ENCODE assay signal across 8 cellular contexts in the genomic region with DNA sequence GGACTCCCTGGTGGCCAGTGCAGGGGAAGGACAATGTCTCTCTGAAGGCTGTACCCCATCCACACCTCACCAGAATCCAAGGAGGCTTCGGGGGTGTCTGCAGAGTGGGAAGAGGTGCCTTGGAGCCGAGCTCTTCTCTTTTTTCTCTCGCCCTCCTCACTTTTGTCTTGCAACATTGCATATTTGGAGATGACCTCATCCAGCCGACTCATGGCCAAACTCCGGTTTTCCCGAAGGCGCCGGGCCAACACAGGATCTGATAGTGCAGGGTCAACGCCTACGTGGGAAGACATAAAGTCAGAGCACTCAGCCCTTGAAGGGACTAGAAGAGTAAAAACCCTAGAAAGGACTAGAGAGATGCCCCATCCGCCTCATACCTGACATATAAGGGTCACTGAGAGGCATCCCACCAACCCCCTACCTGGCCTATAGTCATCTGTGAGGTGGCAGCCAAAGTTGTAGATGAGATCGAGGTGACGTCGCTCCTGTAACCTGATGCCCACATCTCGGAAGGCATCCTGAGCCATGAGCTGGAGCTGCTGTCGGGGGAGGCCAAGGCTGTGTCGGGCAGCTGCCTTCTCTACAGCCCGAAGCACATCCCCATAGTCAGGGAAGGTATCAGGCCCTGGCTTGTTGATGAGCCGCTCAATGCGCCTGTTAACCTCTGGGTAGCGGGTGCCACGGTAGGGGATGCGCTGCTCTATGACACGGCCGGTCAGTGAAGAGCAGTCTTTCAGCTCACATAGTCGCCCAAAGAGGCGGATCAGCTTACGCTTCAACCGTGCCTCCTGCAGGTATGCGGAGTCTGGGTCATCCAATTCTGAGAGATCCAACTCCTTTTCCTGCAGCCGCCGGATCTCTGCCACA. TPM values are rescaled to one million over a fixed set of nuclear protein-coding genes. Genes with fewer than 3 reads are reported as not detected.
DNase-seq lines count a peak whose midpoint lies in the region; ATAC-seq, FAIRE-seq and TF ChIP-seq lines count a peak whose summit lies in the region.

No MANE protein-coding gene starts in this region.

- H4K20me1 ChIP-seq in HepG2 (ENCODE audit: insufficient read depth, low read length), result peaks cover 3% of the 10 kb centered on the region; the same call in 1 of the 2 replicates

- TF ChIP-seq CTCF in 22Rv1 (IDR thresholded peaks at IDR 0.05) (no peak), HepG2 (CRISPR knock-in tag; IDR thresholded peaks at IDR 0.05) (no peak)

- intact Hi-C loops in HepG2 (cut with micrococcal nuclease; ENCODE audit: unreplicated experiment), result no loop called here

- H3K9ac ChIP-seq in HepG2 (ENCODE audit: insufficient read depth, low read depth, low read length), result no peak overlapping the region

- no peak overlapping the region for H3K4me3 ChIP-seq in HepG2 (replicated peaks in 1 of 3; ENCODE audit: insufficient read depth in 1 of 3, low read depth in 2 of 3, low read length in 3 of 3)

- H3K79me2 ChIP-seq in HepG2 (ENCODE audit: insufficient read depth, low read length), result peaks cover 22% of the 10 kb centered on the region

- no peak for TF ChIP-seq POLR2A in HepG2 (IDR thresholded peaks at IDR 0.05; ENCODE audit: insufficient read depth in 1 of 2, low read depth in 2 of 2, low read length in 2 of 2)

- POLR2A ChIA-PET in HepG2 (lab: Yijun Ruan, JAX), result interaction anchor here (0.9 to 3.9 kb wide), 2 partner anchors 20 to 121 kb away, joined by 3 to 57 read pairs; partner anchors contain the start of gene RGL2

- in situ Hi-C loops in HepG2 (cut with HindIII; ENCODE audit: extremely low pct_ligation_motif_present, low pct_unique_long_range_greater_than_20kb) (no loop called here), G401 (cut with HindIII; ENCODE audit: low sequenced_read_pairs) (no loop called here)

- no peak for ATAC-seq in HepG2
- ATAC-seq in esophagus mucosa, result no peak
- no peak for ATAC-seq in HG03442 (IDR thresholded peaks at IDR 0.05; ENCODE audit: unreplicated experiment)

- CTCF ChIA-PET in HepG2 (lab: Yijun Ruan, JAX; ENCODE audit: low intra/inter-chr PET ratio, low total read pairs), result no interaction called here

- no TSS peak for BruUV-seq in HepG2 (replicated peaks; lab: Mats Ljungman, UMichigan)

- H3K4me2 ChIP-seq in HepG2 (ENCODE audit: low read depth, low read length), result peak overlapping the region; percentile 93; the same call in 1 of the 2 replicates

- H3K4me1 ChIP-seq in HepG2 (ENCODE audit: insufficient read depth, low read length), result peaks cover 57% of the 10 kb centered on the region

- H3K27me3 ChIP-seq in HepG2 (ENCODE audit: control insufficient read depth in 1 of 2, insufficient read depth in 2 of 2, low read length in 2 of 2), result no peaks in the 10 kb centered on the region; a peak in 2 of 5 replicates

- no peaks in the 10 kb centered on the region for H3K9me3 ChIP-seq in HepG2 (ENCODE audit: low read length)

- 95% methylated on average over 29 of the region's 32 CpGs for WGBS in HepG2 (ENCODE audit: low lambda C conversion rate)

- FAIRE-seq in HepG2 (lab: Jason Lieb, UNC), result no peak

- no peak for TF ChIP-seq RAD21 in HepG2 (CRISPR knock-in tag; IDR thresholded peaks at IDR 0.05)

- no peak overlapping the region for H2AFZ ChIP-seq in HepG2 (ENCODE audit: low read length)

- peak; percentile 77 for DNase-seq in HS-27A (ENCODE audit: low read depth)
- DNase-seq in astrocyte of the hippocampus (ENCODE audit: low read depth, low spot score), result peak; percentile 82
- DNase-seq in HepG2 (ENCODE audit: low spot score), result no peak
- DNase-seq in G401 (ENCODE audit: low spot score), result no peak
- no peak for DNase-seq in NCI-H1092 treated with DMSO at 0.1 percent for 48 hours (lab: John Stamatoyannopoulos, UW)

- TF ChIP-seq EP300 in HepG2 (IDR thresholded peaks at IDR 0.05; ENCODE audit: low read depth in 2 of 2, low read length in 2 of 2), result no peak
- no peak for TF ChIP-seq EP300 in HepG2 (CRISPR knock-in tag; IDR thresholded peaks at IDR 0.05; ENCODE audit: borderline replicate concordance)

- H3K27ac ChIP-seq in 22Rv1 (peak overlapping the region; percentile 98), HepG2 (ENCODE audit: extremely low read length, insufficient read depth, low read length) (no peak overlapping the region)

- H3K36me3 ChIP-seq in HepG2 (replicated peaks in 1 of 2; ENCODE audit: control insufficient read depth in 1 of 2, insufficient read depth in 2 of 2, low read length in 2 of 2), result peaks cover 5 to 31% of the 10 kb centered on the region in 2 experiments

RNA-seq across cellular contexts. Expression of gene DAXX, which starts 2.2 kb away (rescaled TPM):
- total RNA-seq in HepG2 (2016; rRNA removed; fragmentation: Illumina TruSeq; extraction: Trizol) (48.9 and 49.4 TPM in 2 replicates), esophagus mucosa (28.1 TPM)
- total RNA-seq in HepG2 (2016; cell fraction: cytosol; rRNA removed; fragmentation: Illumina TruSeq; extraction: Trizol; ENCODE audit: low read depth), result 9.4 and 11.8 TPM in 2 replicates
- 39.5 and 51.1 TPM in 2 replicates for total RNA-seq in HepG2 (2016; cell fraction: insoluble cytoplasmic fraction; rRNA removed; fragmentation: Illumina TruSeq; extraction: Trizol)
- total RNA-seq in HepG2 (2016; cell fraction: membrane; rRNA removed; fragmentation: Illumina TruSeq; extraction: Trizol), result 35.4 and 40.7 TPM in 2 replicates
- total RNA-seq in HepG2 (2016; cell fraction: nucleus; rRNA removed; fragmentation: Illumina TruSeq; extraction: Trizol), result 28.1 and 35.0 TPM in 2 replicates
- 21.5 and 21.8 TPM in 2 replicates for polyA plus RNA-seq in HepG2 (2011; rRNA removed)
- 8.9 and 9.8 TPM in 2 replicates for polyA plus RNA-seq in HepG2 (2011; cell fraction: cytosol; rRNA removed)
- 37.6 and 42.8 TPM in 2 replicates for polyA plus RNA-seq in HepG2 (2011; cell fraction: nucleus; rRNA removed)
- 28.0 and 40.6 TPM in 2 replicates for polyA plus RNA-seq in HepG2 (2012)
- 9.5 and 11.3 TPM in 2 replicates for polyA plus RNA-seq in HepG2 (2016; cell fraction: cytosol; fragmentation: Illumina TruSeq; extraction: Trizol; ENCODE audit: low read depth)
- 46.2 and 62.5 TPM in 2 replicates for polyA plus RNA-seq in HepG2 (2016; cell fraction: insoluble cytoplasmic fraction; fragmentation: Illumina TruSeq; extraction: Trizol; ENCODE audit: low read depth)
- polyA plus RNA-seq in HepG2 (2016; cell fraction: membrane; fragmentation: Illumina TruSeq; extraction: Trizol; ENCODE audit: low read depth), result 27.7 and 31.8 TPM in 2 replicates
- 75.8 and 76.6 TPM in 2 replicates for polyA plus RNA-seq in HepG2 (2016; cell fraction: nucleus; fragmentation: Illumina TruSeq; extraction: Trizol; ENCODE audit: insufficient read depth, low read depth)
- polyA minus RNA-seq in HepG2 (2011; rRNA and poly(A)+ RNA removed; ENCODE audit: low replicate concordance), result 15.6 and 16.1 TPM in 2 replicates
- 7.0 and 9.3 TPM in 2 replicates for polyA minus RNA-seq in HepG2 (2011; cell fraction: cytosol; rRNA and poly(A)+ RNA removed)
- 10.8 and 15.5 TPM in 2 replicates for polyA minus RNA-seq in HepG2 (2011; cell fraction: nucleus; rRNA and poly(A)+ RNA removed)
- 49.3 and 66.2 TPM in 2 replicates for total RNA-seq in G401 (2014; rRNA removed; shearing (Covaris generic))

RNA-seq across cellular contexts. Expression of gene ZBTB22, which starts 3.0 kb away (rescaled TPM):
- 6.6 and 8.0 TPM in 2 replicates for total RNA-seq in HepG2 (2016; rRNA removed; fragmentation: Illumina TruSeq; extraction: Trizol)
- total RNA-seq in HepG2 (2016; cell fraction: cytosol; rRNA removed; fragmentation: Illumina TruSeq; extraction: Trizol; ENCODE audit: low read depth), result 2.3 and 2.6 TPM in 2 replicates
- 5.5 and 8.7 TPM in 2 replicates for total RNA-seq in HepG2 (2016; cell fraction: insoluble cytoplasmic fraction; rRNA removed; fragmentation: Illumina TruSeq; extraction: Trizol)
- total RNA-seq in HepG2 (2016; cell fraction: membrane; rRNA removed; fragmentation: Illumina TruSeq; extraction: Trizol), result 7.1 and 7.2 TPM in 2 replicates
- total RNA-seq in HepG2 (2016; cell fraction: nucleus; rRNA removed; fragmentation: Illumina TruSeq; extraction: Trizol), result 5.7 and 6.4 TPM in 2 replicates
- polyA plus RNA-seq in HepG2 (2011; rRNA removed), result 10.6 and 13.4 TPM in 2 replicates
- 8.3 and 11.3 TPM in 2 replicates for polyA plus RNA-seq in HepG2 (2011; cell fraction: cytosol; rRNA removed)
- polyA plus RNA-seq in HepG2 (2011; cell fraction: nucleus; rRNA removed), result 21.6 and 22.3 TPM in 2 replicates
- polyA plus RNA-seq in HepG2 (2012), result 7.0 and 7.7 TPM in 2 replicates
- 1.6 and 1.7 TPM in 2 replicates for polyA plus RNA-seq in HepG2 (2016; cell fraction: cytosol; fragmentation: Illumina TruSeq; extraction: Trizol; ENCODE audit: low read depth)
- 6.1 and 6.4 TPM in 2 replicates for polyA plus RNA-seq in HepG2 (2016; cell fraction: insoluble cytoplasmic fraction; fragmentation: Illumina TruSeq; extraction: Trizol; ENCODE audit: low read depth)
- polyA plus RNA-seq in HepG2 (2016; cell fraction: membrane; fragmentation: Illumina TruSeq; extraction: Trizol; ENCODE audit: low read depth), result 5.8 and 6.0 TPM in 2 replicates
- 12.9 TPM in 2 replicates for polyA plus RNA-seq in HepG2 (2016; cell fraction: nucleus; fragmentation: Illumina TruSeq; extraction: Trizol; ENCODE audit: insufficient read depth, low read depth)
- polyA minus RNA-seq in HepG2 (2011; rRNA and poly(A)+ RNA removed; ENCODE audit: low replicate concordance), result 17.5 and 28.0 TPM in 2 replicates
- 5.7 and 6.2 TPM in 2 replicates for polyA minus RNA-seq in HepG2 (2011; cell fraction: cytosol; rRNA and poly(A)+ RNA removed)
- 7.8 and 9.8 TPM in 2 replicates for polyA minus RNA-seq in HepG2 (2011; cell fraction: nucleus; rRNA and poly(A)+ RNA removed)
- 12.8 and 17.1 TPM in 2 replicates for total RNA-seq in G401 (2014; rRNA removed; shearing (Covaris generic))
- 10.6 TPM for total RNA-seq in esophagus mucosa

RNA-seq across cellular contexts. Expression of gene TAPBP, which starts 6.7 kb away (rescaled TPM):
- total RNA-seq in HepG2 (2016; rRNA removed; fragmentation: Illumina TruSeq; extraction: Trizol) (16.4 and 32.3 TPM in 2 replicates), esophagus mucosa (63.5 TPM)
- 3.4 and 4.1 TPM in 2 replicates for total RNA-seq in HepG2 (2016; cell fraction: cytosol; rRNA removed; fragmentation: Illumina TruSeq; extraction: Trizol; ENCODE audit: low read depth)
- total RNA-seq in HepG2 (2016; cell fraction: insoluble cytoplasmic fraction; rRNA removed; fragmentation: Illumina TruSeq; extraction: Trizol), result 13.6 and 35.0 TPM in 2 replicates
- 11.4 and 11.8 TPM in 2 replicates for total RNA-seq in HepG2 (2016; cell fraction: membrane; rRNA removed; fragmentation: Illumina TruSeq; extraction: Trizol)
- 44.6 and 52.1 TPM in 2 replicates for total RNA-seq in HepG2 (2016; cell fraction: nucleus; rRNA removed; fragmentation: Illumina TruSeq; extraction: Trizol)
- 27.4 and 34.1 TPM in 2 replicates for polyA plus RNA-seq in HepG2 (2011; rRNA removed)
- polyA plus RNA-seq in HepG2 (2011; cell fraction: cytosol; rRNA removed), result 14.8 and 18.3 TPM in 2 replicates
- 62.2 and 64.2 TPM in 2 replicates for polyA plus RNA-seq in HepG2 (2011; cell fraction: nucleus; rRNA removed)
- 21.4 and 27.7 TPM in 2 replicates for polyA plus RNA-seq in HepG2 (2012)
- 3.1 and 3.4 TPM in 2 replicates for polyA plus RNA-seq in HepG2 (2016; cell fraction: cytosol; fragmentation: Illumina TruSeq; extraction: Trizol; ENCODE audit: low read depth)
- 15.2 and 22.3 TPM in 2 replicates for polyA plus RNA-seq in HepG2 (2016; cell fraction: insoluble cytoplasmic fraction; fragmentation: Illumina TruSeq; extraction: Trizol; ENCODE audit: low read depth)
- 9.3 and 9.6 TPM in 2 replicates for polyA plus RNA-seq in HepG2 (2016; cell fraction: membrane; fragmentation: Illumina TruSeq; extraction: Trizol; ENCODE audit: low read depth)
- 88.3 and 92.5 TPM in 2 replicates for polyA plus RNA-seq in HepG2 (2016; cell fraction: nucleus; fragmentation: Illumina TruSeq; extraction: Trizol; ENCODE audit: insufficient read depth, low read depth)
- 44.2 and 51.1 TPM in 2 replicates for polyA minus RNA-seq in HepG2 (2011; rRNA and poly(A)+ RNA removed; ENCODE audit: low replicate concordance)
- 23.7 and 33.9 TPM in 2 replicates for polyA minus RNA-seq in HepG2 (2011; cell fraction: cytosol; rRNA and poly(A)+ RNA removed)
- 18.7 and 22.5 TPM in 2 replicates for polyA minus RNA-seq in HepG2 (2011; cell fraction: nucleus; rRNA and poly(A)+ RNA removed)
- total RNA-seq in G401 (2014; rRNA removed; shearing (Covaris generic)), result 29.8 and 32.7 TPM in 2 replicates

RNA-seq across cellular contexts. Expression of gene RGL2, which starts 21.8 kb away (rescaled TPM):
- 16.5 and 22.9 TPM in 2 replicates for total RNA-seq in HepG2 (2016; rRNA removed; fragmentation: Illumina TruSeq; extraction: Trizol)
- 5.6 and 5.8 TPM in 2 replicates for total RNA-seq in HepG2 (2016; cell fraction: cytosol; rRNA removed; fragmentation: Illumina TruSeq; extraction: Trizol; ENCODE audit: low read depth)
- total RNA-seq in HepG2 (2016; cell fraction: insoluble cytoplasmic fraction; rRNA removed; fragmentation: Illumina TruSeq; extraction: Trizol), result 14.4 and 22.0 TPM in 2 replicates
- 14.1 and 14.8 TPM in 2 replicates for total RNA-seq in HepG2 (2016; cell fraction: membrane; rRNA removed; fragmentation: Illumina TruSeq; extraction: Trizol)
- total RNA-seq in HepG2 (2016; cell fraction: nucleus; rRNA removed; fragmentation: Illumina TruSeq; extraction: Trizol), result 21.1 and 24.8 TPM in 2 replicates
- 47.4 and 55.8 TPM in 2 replicates for polyA plus RNA-seq in HepG2 (2011; rRNA removed)
- 24.1 and 32.5 TPM in 2 replicates for polyA plus RNA-seq in HepG2 (2011; cell fraction: cytosol; rRNA removed)
- 260 and 280 TPM in 2 replicates for polyA plus RNA-seq in HepG2 (2011; cell fraction: nucleus; rRNA removed)
- 33.1 and 35.4 TPM in 2 replicates for polyA plus RNA-seq in HepG2 (2012)
- polyA plus RNA-seq in HepG2 (2016; cell fraction: cytosol; fragmentation: Illumina TruSeq; extraction: Trizol; ENCODE audit: low read depth), result 4.2 and 4.6 TPM in 2 replicates
- 12.1 and 14.6 TPM in 2 replicates for polyA plus RNA-seq in HepG2 (2016; cell fraction: insoluble cytoplasmic fraction; fragmentation: Illumina TruSeq; extraction: Trizol; ENCODE audit: low read depth)
- 9.4 and 10.4 TPM in 2 replicates for polyA plus RNA-seq in HepG2 (2016; cell fraction: membrane; fragmentation: Illumina TruSeq; extraction: Trizol; ENCODE audit: low read depth)
- polyA plus RNA-seq in HepG2 (2016; cell fraction: nucleus; fragmentation: Illumina TruSeq; extraction: Trizol; ENCODE audit: insufficient read depth, low read depth), result 53.5 and 54.5 TPM in 2 replicates
- 47.5 and 84.0 TPM in 2 replicates for polyA minus RNA-seq in HepG2 (2011; rRNA and poly(A)+ RNA removed; ENCODE audit: low replicate concordance)
- polyA minus RNA-seq in HepG2 (2011; cell fraction: cytosol; rRNA and poly(A)+ RNA removed), result 16.0 and 18.0 TPM in 2 replicates
- 45.7 and 51.1 TPM in 2 replicates for polyA minus RNA-seq in HepG2 (2011; cell fraction: nucleus; rRNA and poly(A)+ RNA removed)
- 58.4 and 62.4 TPM in 2 replicates for total RNA-seq in G401 (2014; rRNA removed; shearing (Covaris generic))
- total RNA-seq in esophagus mucosa, result 55.8 TPM

RNA-seq across cellular contexts. Expression of gene PFDN6, which starts 31.1 kb away (rescaled TPM):
- total RNA-seq in HepG2 (2016; rRNA removed; fragmentation: Illumina TruSeq; extraction: Trizol), result 87.0 and 118 TPM in 2 replicates
- total RNA-seq in HepG2 (2016; cell fraction: cytosol; rRNA removed; fragmentation: Illumina TruSeq; extraction: Trizol; ENCODE audit: low read depth), result 21.9 and 25.1 TPM in 2 replicates
- 97.0 and 123 TPM in 2 replicates for total RNA-seq in HepG2 (2016; cell fraction: insoluble cytoplasmic fraction; rRNA removed; fragmentation: Illumina TruSeq; extraction: Trizol)
- 19.5 and 24.7 TPM in 2 replicates for total RNA-seq in HepG2 (2016; cell fraction: membrane; rRNA removed; fragmentation: Illumina TruSeq; extraction: Trizol)
- 35.5 and 41.4 TPM in 2 replicates for total RNA-seq in HepG2 (2016; cell fraction: nucleus; rRNA removed; fragmentation: Illumina TruSeq; extraction: Trizol)
- 75.5 and 92.2 TPM in 2 replicates for polyA plus RNA-seq in HepG2 (2011; rRNA removed)
- polyA plus RNA-seq in HepG2 (2011; cell fraction: cytosol; rRNA removed), result 41.4 and 48.4 TPM in 2 replicates
- 65.1 and 96.7 TPM in 2 replicates for polyA plus RNA-seq in HepG2 (2011; cell fraction: nucleus; rRNA removed)
- 78.6 and 94.5 TPM in 2 replicates for polyA plus RNA-seq in HepG2 (2012)
- polyA plus RNA-seq in HepG2 (2016; cell fraction: cytosol; fragmentation: Illumina TruSeq; extraction: Trizol; ENCODE audit: low read depth), result 20.6 and 21.5 TPM in 2 replicates
- polyA plus RNA-seq in HepG2 (2016; cell fraction: insoluble cytoplasmic fraction; fragmentation: Illumina TruSeq; extraction: Trizol; ENCODE audit: low read depth), result 142 and 148 TPM in 2 replicates
- 20.0 and 22.3 TPM in 2 replicates for polyA plus RNA-seq in HepG2 (2016; cell fraction: membrane; fragmentation: Illumina TruSeq; extraction: Trizol; ENCODE audit: low read depth)
- 80.0 and 80.7 TPM in 2 replicates for polyA plus RNA-seq in HepG2 (2016; cell fraction: nucleus; fragmentation: Illumina TruSeq; extraction: Trizol; ENCODE audit: insufficient read depth, low read depth)
- 11.7 and 27.1 TPM in 2 replicates for polyA minus RNA-seq in HepG2 (2011; rRNA and poly(A)+ RNA removed; ENCODE audit: low replicate concordance)
- polyA minus RNA-seq in HepG2 (2011; cell fraction: cytosol; rRNA and poly(A)+ RNA removed), result 14.2 and 19.7 TPM in 2 replicates
- 28.1 and 34.1 TPM in 2 replicates for polyA minus RNA-seq in HepG2 (2011; cell fraction: nucleus; rRNA and poly(A)+ RNA removed)
- total RNA-seq in G401 (2014; rRNA removed; shearing (Covaris generic)), result 131 and 154 TPM in 2 replicates
- total RNA-seq in esophagus mucosa, result 39.9 TPM

Comparison
In these comparisons a context has a peak if more than half of its experiments do, and no peak if none do; other contexts are left out.
1. DNase-seq: peak in HS-27A (single experiment) and astrocyte of the hippocampus (single experiment); none in HepG2 (single experiment), G401 (single experiment) and NCI-H1092 treated with DMSO at 0.1 percent for 48 hours (single experiment).